24 cellular contexts compared by ENCODE assay signal in the genomic region with DNA sequence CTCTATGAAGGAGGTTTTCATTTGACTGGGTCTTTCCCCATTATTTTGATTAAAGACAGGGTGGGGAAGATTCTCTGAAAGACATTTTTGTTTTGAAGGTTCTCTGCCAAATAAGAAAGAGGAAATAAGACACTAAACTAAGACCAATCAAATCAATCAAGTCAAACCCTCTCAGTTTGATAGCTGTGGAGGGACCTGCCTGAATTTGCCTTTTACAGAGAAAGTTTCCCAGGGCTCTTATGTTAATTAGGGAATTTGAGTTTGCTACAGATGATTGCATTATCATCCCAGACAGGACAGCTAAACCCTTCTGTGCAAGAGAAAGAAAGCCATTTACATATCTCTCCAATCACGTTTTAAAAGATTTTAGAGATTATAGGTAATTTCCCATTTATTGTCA.
"Had no signal": no experiment of that assay in that cellular context is flagged by ENCODE, and none has a peak within 500 bp of the region (broad histone marks: within the 10 kb centered on the region; RNA-seq: fewer than 3 reads in every experiment).

No MANE protein-coding gene starts in this region.

- H3K4me3 ChIP-seq: body of pancreas, cardiac muscle cell, gastroesophageal sphincter, ovary, prostate gland, spleen, thoracic aorta, vagina had no signal

- H3K4me1 Mint-ChIP-seq: activated naive CD4-positive, alpha-beta T cell treated with anti-CD3 and anti-CD28 coated beads, Interleukin-2, amount 50 U/mL, for 24 hours had no signal

- H3K9me3 ChIP-seq: body of pancreas, neutrophil, ovary, prostate gland, thoracic aorta, vagina had no signal

- ATAC-seq: body of pancreas; gastroesophageal sphincter; left ventricle myocardium superior; natural killer cell treated with Interleukin-12 subunit alpha and Interleukin-12 subunit beta and Interleukin-15 and Interleukin-18, amount 100 ng/mL, for 72 hours had no signal

- H3K27ac Mint-ChIP-seq: activated CD4-positive, alpha-beta memory T cell treated with anti-CD3 and anti-CD28 coated beads for 36 hours; activated naive CD4-positive, alpha-beta T cell treated with anti-CD3 and anti-CD28 coated beads, Interleukin-2, amount 50 U/mL, for 24 hours; natural killer cell treated with Interleukin-12 subunit alpha and Interleukin-12 subunit beta and Interleukin-15 and Interleukin-18, amount 100 ng/mL, for 72 hours; type B pancreatic cell had no signal

- DNase-seq: activated CD4-positive, alpha-beta memory T cell treated with anti-CD3 and anti-CD28 coated beads for 36 hours; activated CD4-positive, alpha-beta T cell treated with anti-CD3 and anti-CD28 coated beads for 48 hours; activated CD4-positive, CD25-positive, alpha-beta regulatory T cell; activated gamma-delta T cell; anterior cingulate cortex; body of pancreas; head of caudate nucleus; hypothalamus; left ventricle myocardium superior; mammary epithelial cell; ovary; spleen; stimulated activated CD4-positive, alpha-beta T cell treated with anti-CD3 and anti-CD28 coated beads, Interleukin-4, amount 100 ng/mL, for 1 hour; stimulated activated naive CD4-positive, alpha-beta T cell treated with Interleukin-2 at 50 U/mL for 16 hours had no signal

- H3K4me3 Mint-ChIP-seq: activated CD4-positive, alpha-beta memory T cell treated with anti-CD3 and anti-CD28 coated beads for 36 hours; activated naive CD4-positive, alpha-beta T cell treated with anti-CD3 and anti-CD28 coated beads, Interleukin-2, amount 50 U/mL, for 24 hours; natural killer cell treated with Interleukin-12 subunit alpha and Interleukin-12 subunit beta and Interleukin-15 and Interleukin-18, amount 100 ng/mL, for 72 hours; type B pancreatic cell had no signal

- H3K36me3 ChIP-seq: cardiac muscle cell, gastroesophageal sphincter, neutrophil, ovary, prostate gland, spleen, thoracic aorta, vagina had no signal

- H3K27me3 Mint-ChIP-seq: natural killer cell treated with Interleukin-12 subunit alpha and Interleukin-12 subunit beta and Interleukin-15 and Interleukin-18, amount 100 ng/mL, for 72 hours had no signal

- H3K27me3 ChIP-seq: body of pancreas, cardiac muscle cell, gastroesophageal sphincter, neutrophil, ovary, spleen, vagina had no signal

- H3K27ac ChIP-seq: body of pancreas, cardiac muscle cell, epithelial cell of prostate, gastroesophageal sphincter, neutrophil, ovary, prostate gland, spleen, thoracic aorta, vagina had no signal

- H3K36me3 Mint-ChIP-seq: activated CD4-positive, alpha-beta memory T cell treated with anti-CD3 and anti-CD28 coated beads for 36 hours; activated naive CD4-positive, alpha-beta T cell treated with anti-CD3 and anti-CD28 coated beads, Interleukin-2, amount 50 U/mL, for 24 hours; natural killer cell treated with Interleukin-12 subunit alpha and Interleukin-12 subunit beta and Interleukin-15 and Interleukin-18, amount 100 ng/mL, for 72 hours; type B pancreatic cell had no signal

- H3K4me1 ChIP-seq: body of pancreas, gastroesophageal sphincter, prostate gland, spleen, vagina had no signal
